Comparison of ENCODE assay signal across 14 cellular contexts in genomic region chr17:44358066-44358465, GRCh38. TPM values are rescaled to one million over a fixed set of nuclear protein-coding genes. Genes with fewer than 3 reads are reported as not detected.
DNase-seq lines count a peak whose midpoint lies in the region; ATAC-seq and TF ChIP-seq lines count a peak whose summit lies in the region.
"Had no signal": no experiment of that assay in that cellular context is flagged by ENCODE, and none has a peak within 500 bp of the region (broad histone marks: within the 10 kb centered on the region; RNA-seq: fewer than 3 reads in every experiment).

No MANE protein-coding gene starts in this region.

- H3K27me3 ChIP-seq in parathyroid adenoma (ENCODE audit: control insufficient read depth, insufficient read depth, low read length) (no peaks in the 10 kb centered on the region), adrenal gland (no peaks in the 10 kb centered on the region)

- peaks cover 49% of the 10 kb centered on the region for H3K4me1 Mint-ChIP-seq in brain
- peaks cover 54% of the 10 kb centered on the region for H3K4me1 Mint-ChIP-seq in nephron

- no peak overlapping the region for H3K4me2 ChIP-seq in parathyroid adenoma (ENCODE audit: low read length)

- H3K9me3 Mint-ChIP-seq in brain: no peaks in the 10 kb centered on the region
- H3K9me3 Mint-ChIP-seq in nephron: no peaks in the 10 kb centered on the region

- H3K9ac ChIP-seq in parathyroid adenoma: no peak overlapping the region
- H3K9ac ChIP-seq: BLaER1 had no signal

- H3K4me3 ChIP-seq in parathyroid adenoma (ENCODE audit: low read depth, low read length) (no peak overlapping the region), adrenal gland (no peak overlapping the region)
- H3K4me3 ChIP-seq: BLaER1 had no signal

- H3K27me3 Mint-ChIP-seq in brain: peaks cover 4% of the 10 kb centered on the region
- H3K27me3 Mint-ChIP-seq in nephron (ENCODE audit: low read depth): peaks cover 3% of the 10 kb centered on the region

- H3K4me3 Mint-ChIP-seq in brain (peak overlapping the region in 1 of 5 experiments; percentile 37), nephron (peak overlapping the region; percentile 21 to 41 (median 34))

- ATAC-seq in Right ventricle myocardium inferior (no peak), left cardiac atrium (no peak)
- ATAC-seq: HCT116 had no signal

- TF ChIP-seq CTCF in brain (conservative IDR thresholded peaks at IDR 0.05) (no peak), nephron (IDR thresholded peaks at IDR 0.05; ENCODE audit: unreplicated experiment in 3 of 3) (no peak), parathyroid adenoma (IDR thresholded peaks at IDR 0.05) (no peak), adrenal gland (IDR thresholded peaks at IDR 0.05) (no peak)

- no peak overlapping the region for H2AFZ ChIP-seq in parathyroid adenoma

- peak; percentile 5 for DNase-seq in Right ventricle myocardium inferior (ENCODE audit: missing footprints)
- no peak for DNase-seq in left cardiac atrium
- no peak for DNase-seq in KBM-7
- no peak for DNase-seq in 8988T
- no peak for DNase-seq in adrenal gland
- DNase-seq: AML-193, DMS 273 treated with DMSO at 0.1 percent for 48 hours, IMR-90 had no signal

- H3K36me3 Mint-ChIP-seq in brain: peaks cover 2% of the 10 kb centered on the region
- H3K36me3 Mint-ChIP-seq in nephron (ENCODE audit: low read depth): peaks cover 29% of the 10 kb centered on the region

- H3K27ac Mint-ChIP-seq in brain: peak overlapping the region in 4 of 5 experiments; percentile 64 to 96 (median 78)
- peak overlapping the region; percentile 37 to 74 (median 60) for H3K27ac Mint-ChIP-seq in nephron

- intact Hi-C loops in Right ventricle myocardium inferior (cut with DNase I) (no loop called here), left cardiac atrium (cut with DNase I) (no loop called here), adrenal gland (cut with DNase I) (no loop called here)

- peaks cover 38% of the 10 kb centered on the region for H3K4me1 ChIP-seq in parathyroid adenoma
- peaks cover 0 to 6% of the 10 kb centered on the region in 2 donors for H3K4me1 ChIP-seq in adrenal gland (replicated peaks in 1 of 2)

- in situ Hi-C loops in KBM-7 (cut with MboI; ENCODE audit: low pct_unique_long_range_greater_than_20kb, low sequenced_read_pairs): no loop called here

- H3K27ac ChIP-seq in parathyroid adenoma (peak overlapping the region; percentile 12), adrenal gland (no peak overlapping the region)
- H3K27ac ChIP-seq: 22Rv1, BLaER1 had no signal

- H3K79me2 ChIP-seq in parathyroid adenoma: peaks cover 9% of the 10 kb centered on the region

- H3K9me3 ChIP-seq in parathyroid adenoma (ENCODE audit: control insufficient read depth, low read length): no peaks in the 10 kb centered on the region
- no peaks in the 10 kb centered on the region for H3K9me3 ChIP-seq in adrenal gland (replicated peaks in 1 of 3)
- H3K9me3 ChIP-seq: BLaER1 had no signal

- H3K36me3 ChIP-seq in parathyroid adenoma (ENCODE audit: control insufficient read depth, insufficient read depth, low read length) (no peaks in the 10 kb centered on the region), adrenal gland (replicated peaks in 1 of 2) (peaks cover 0 to under 1% of the 10 kb centered on the region in 2 donors)

- no peak for TF ChIP-seq POLR2A in adrenal gland (IDR thresholded peaks at IDR 0.05)

- WGBS in adrenal gland, 4 donors: 82 to 92% (median 87%) methylated on average over 9 of the region's 9 CpGs

RNA-seq across cellular contexts. Expression of gene FAM171A2, which starts 5.6 kb away (rescaled TPM):
- 0.70 TPM for total RNA-seq in Right ventricle myocardium inferior
- total RNA-seq in left cardiac atrium: 1 to 10 TPM; 1.2 to 2.4 TPM
- polyA plus RNA-seq in brain (ENCODE audit: insufficient read depth, low read depth, low replicate concordance): 62.5 TPM
- total RNA-seq in adrenal gland: 1 to 10 TPM in 6 of 8 donors, under 1 TPM in 2; 0.79 to 5.4 (median 2.4) TPM
- 1 to 10 TPM in 1 of 3 donors, under 1 TPM in 2; 0.13 to 2.7 (median 0.54) TPM for polyA plus RNA-seq in adrenal gland

RNA-seq across cellular contexts. Expression of gene GRN, which starts 13.0 kb away (rescaled TPM):
- total RNA-seq in Right ventricle myocardium inferior (150 TPM), left cardiac atrium (100 to 1,000 TPM; 190 to 206 TPM), adrenal gland (100 to 1,000 TPM; 216 to 721 (median 418) TPM)
- polyA plus RNA-seq in brain (ENCODE audit: insufficient read depth, low read depth, low replicate concordance) (164 TPM), adrenal gland (100 to 1,000 TPM in 1 of 3 donors, 10 to 100 TPM in 2; 91.7 to 111 (median 93.0) TPM)

RNA-seq across cellular contexts. Expression of gene ITGA2B, which starts 31.4 kb away (rescaled TPM):
- total RNA-seq in Right ventricle myocardium inferior (0.78 TPM), left cardiac atrium (1 to 10 TPM; 2.4 to 2.7 TPM), adrenal gland (1 to 10 TPM in 2 of 8 donors, under 1 TPM in 5, not detected in 1; 0.06 to 1.8 (median 0.69) TPM)
- polyA plus RNA-seq in brain (ENCODE audit: insufficient read depth, low read depth, low replicate concordance) (0.97 TPM), adrenal gland (1 to 10 TPM in 1 of 3 donors, under 1 TPM in 2; 0.07 to 1.7 (median 0.88) TPM)

RNA-seq across cellular contexts. Expression of gene SLC25A39, which starts 33.4 kb away (rescaled TPM):
- 50.6 TPM for total RNA-seq in Right ventricle myocardium inferior
- total RNA-seq in left cardiac atrium: 10 to 100 TPM; 60.9 to 62.5 TPM
- 153 TPM for polyA plus RNA-seq in brain (ENCODE audit: insufficient read depth, low read depth, low replicate concordance)
- 100 to 1,000 TPM; 112 to 192 (median 157) TPM for total RNA-seq in adrenal gland
- 100 to 1,000 TPM in 2 of 3 donors, 10 to 100 TPM in 1; 100.0 to 262 (median 236) TPM for polyA plus RNA-seq in adrenal gland

RNA-seq across cellular contexts. Expression of gene RUNDC3A, which starts 49.7 kb away (rescaled TPM):
- total RNA-seq in Right ventricle myocardium inferior (0.49 TPM), left cardiac atrium (1 to 10 TPM in 1 of 2 donors, under 1 TPM in 1; 0.85 to 1.0 TPM), adrenal gland (10 to 100 TPM in 2 of 8 donors, 1 to 10 TPM in 6; 1.6 to 26.4 (median 8.6) TPM)
- polyA plus RNA-seq in brain (ENCODE audit: insufficient read depth, low read depth, low replicate concordance) (304 TPM), adrenal gland (100 to 1,000 TPM in 1 of 3 donors, 10 to 100 TPM in 2; 19.3 to 133 (median 38.5) TPM)
